In genomic region chr12:123390415-123391093, GRCh38 we compare ENCODE assay signal across 8 cellular contexts. TPM values are rescaled to one million over a fixed set of nuclear protein-coding genes. Genes with fewer than 3 reads are reported as not detected.
DNase-seq lines count a peak whose midpoint lies in the region; ATAC-seq lines count a peak whose summit lies in the region.

No MANE protein-coding gene starts in this region.

- H3K27me3 ChIP-seq in GM23248 (replicated peaks; ENCODE audit: insufficient read depth) (no peaks in the 10 kb centered on the region), right cardiac atrium (ENCODE audit: control insufficient read depth, insufficient read depth) (no peaks in the 10 kb centered on the region), skeletal muscle tissue (ENCODE audit: control insufficient read depth in 3 of 3, insufficient read depth in 3 of 3, low read length in 3 of 3) (no peaks in the 10 kb centered on the region)

- H3K4me3 ChIP-seq in GM23248 (peak overlapping the region; percentile 80), right cardiac atrium (ENCODE audit: low read length) (peak overlapping the region; percentile 98), skeletal muscle tissue (ENCODE audit: low read length in 3 of 3) (peak overlapping the region; percentile 65 to 75 (median 74))

- no peak for ATAC-seq in activated T-helper 17 cell treated with anti-CD3 and anti-CD28 coated beads, Interleukin-2, amount 50 U/mL, for 72 hours (replicated peaks)
- no peak for ATAC-seq in right cardiac atrium
- ATAC-seq in HG02973 (IDR thresholded peaks at IDR 0.05; ENCODE audit: unreplicated experiment), result no peak

- WGBS in GM23248 (ENCODE audit: low coverage in 1 of 2, low lambda C conversion rate in 2 of 2, missing lambda C conversion rate in 2 of 2), 2 experiments, result 5 to 8% methylated on average over 15 of the region's 15 CpGs
- WGBS in right cardiac atrium, result 39% methylated on average over 15 of the region's 15 CpGs

- no peaks in the 10 kb centered on the region for H3K9me3 ChIP-seq in GM23248 (ENCODE audit: low read depth)
- no peaks in the 10 kb centered on the region for H3K9me3 ChIP-seq in right cardiac atrium (ENCODE audit: control insufficient read depth, low read length)
- H3K9me3 ChIP-seq in skeletal muscle tissue (ENCODE audit: control insufficient read depth in 3 of 3, low read length in 3 of 3), result no peaks in the 10 kb centered on the region

- H3K27ac ChIP-seq in GM23248, result peak overlapping the region; percentile 67
- peak overlapping the region; percentile 70 for H3K27ac ChIP-seq in right cardiac atrium (ENCODE audit: low read length)
- peak overlapping the region; percentile 89 for H3K27ac ChIP-seq in skeletal muscle tissue (ENCODE audit: low read depth, low read length)

- peaks cover 58% of the 10 kb centered on the region for H3K36me3 Mint-ChIP-seq in activated T-helper 17 cell treated with anti-CD3 and anti-CD28 coated beads, Interleukin-2, amount 50 U/mL, for 72 hours (ENCODE audit: low read depth)

- peak overlapping the region; percentile 90 for H3K9ac ChIP-seq in GM23248
- peak overlapping the region; percentile 76 to 91 (median 81) for H3K9ac ChIP-seq in skeletal muscle tissue (ENCODE audit: low read depth in 1 of 3, low read length in 3 of 3)

- peaks cover 16% of the 10 kb centered on the region for H3K4me1 Mint-ChIP-seq in activated T-helper 17 cell treated with anti-CD3 and anti-CD28 coated beads, Interleukin-2, amount 50 U/mL, for 72 hours

- in situ Hi-C loops in GM23248 (cut with MboI), result no loop called here

- intact Hi-C loops in right cardiac atrium (cut with DNase I), result no loop called here

- H3K9me3 Mint-ChIP-seq in activated T-helper 17 cell treated with anti-CD3 and anti-CD28 coated beads, Interleukin-2, amount 50 U/mL, for 72 hours, result no peaks in the 10 kb centered on the region

- H3K36me3 ChIP-seq in GM23248 (ENCODE audit: low read depth) (peaks cover 48% of the 10 kb centered on the region), skeletal muscle tissue (ENCODE audit: control insufficient read depth in 3 of 3, insufficient read depth in 3 of 3, low read length in 3 of 3) (peaks cover 30 to 36% (median 34%) of the 10 kb centered on the region in 3 donors)

- H3F3A ChIP-seq in GM23248 (ENCODE audit: insufficient read depth), result peaks cover 45% of the 10 kb centered on the region

- H3K4me2 ChIP-seq in GM23248 (ENCODE audit: unreplicated experiment), result peak overlapping the region; percentile 99

- H2AFZ ChIP-seq in GM23248, result no peak overlapping the region

- H3K4me1 ChIP-seq in GM23248 (ENCODE audit: insufficient read depth) (peaks cover 31% of the 10 kb centered on the region), right cardiac atrium (ENCODE audit: control insufficient read depth, insufficient read depth, low read length) (peaks cover 9% of the 10 kb centered on the region), skeletal muscle tissue (ENCODE audit: control insufficient read depth in 3 of 3, insufficient read depth in 3 of 3, low read length in 3 of 3) (peaks cover 34 to 52% (median 38%) of the 10 kb centered on the region in 3 donors)

- H3K4me3 Mint-ChIP-seq in activated T-helper 17 cell treated with anti-CD3 and anti-CD28 coated beads, Interleukin-2, amount 50 U/mL, for 72 hours, result peak overlapping the region; percentile 82

- no peaks in the 10 kb centered on the region for H4K20me1 ChIP-seq in GM23248 (ENCODE audit: insufficient read depth)

- peak overlapping the region; percentile 72 for H3K27ac Mint-ChIP-seq in activated T-helper 17 cell treated with anti-CD3 and anti-CD28 coated beads, Interleukin-2, amount 50 U/mL, for 72 hours

- H3K27me3 Mint-ChIP-seq in activated T-helper 17 cell treated with anti-CD3 and anti-CD28 coated beads, Interleukin-2, amount 50 U/mL, for 72 hours, result no peaks in the 10 kb centered on the region

- no peaks in the 10 kb centered on the region for H3K9me2 ChIP-seq in GM23248 (ENCODE audit: insufficient read depth)

- peaks cover 90% of the 10 kb centered on the region for H3K79me2 ChIP-seq in GM23248 (ENCODE audit: insufficient read depth)

- DNase-seq in GM23248 (peak; percentile 36), right cardiac atrium (no peak), DMS 273 (lab: John Stamatoyannopoulos, UW; ENCODE audit: unreplicated experiment) (no peak), foreskin melanocyte (no peak), epidermal melanocyte (ENCODE audit: insufficient read length, low spot score) (no peak)

RNA-seq across cellular contexts. Expression of gene KMT5A, which starts 6.6 kb away (rescaled TPM):
- 53.6 and 78.6 TPM in 2 replicates for total RNA-seq in GM23248 (2014; rRNA removed; shearing (Covaris generic))
- polyA plus RNA-seq in GM23248 (2016; fragmentation: Nextera tagmentation; extraction: Ambion mirVana), result 20.6 and 21.3 TPM in 2 replicates
- 10 to 100 TPM; 48.9 to 67.2 TPM for total RNA-seq in activated T-helper 17 cell treated with anti-CD3 and anti-CD28 coated beads, Interleukin-2, amount 50 U/mL, for 72 hours
- total RNA-seq in right cardiac atrium, result 10 to 100 TPM; 19.8 to 26.8 (median 22.6) TPM
- 15.1 TPM for polyA plus RNA-seq in right cardiac atrium
- total RNA-seq in skeletal muscle tissue, result 19.3 TPM

RNA-seq across cellular contexts. Expression of gene SBNO1, which starts 25.9 kb away (rescaled TPM):
- 17.6 and 19.1 TPM in 2 replicates for total RNA-seq in GM23248 (2014; rRNA removed; shearing (Covaris generic))
- 22.4 and 23.6 TPM in 2 replicates for polyA plus RNA-seq in GM23248 (2016; fragmentation: Nextera tagmentation; extraction: Ambion mirVana)
- 10 to 100 TPM; 59.8 to 64.0 TPM for total RNA-seq in activated T-helper 17 cell treated with anti-CD3 and anti-CD28 coated beads, Interleukin-2, amount 50 U/mL, for 72 hours
- 10 to 100 TPM; 22.3 to 28.7 (median 26.8) TPM for total RNA-seq in right cardiac atrium
- polyA plus RNA-seq in right cardiac atrium, result 5.7 TPM
- total RNA-seq in skeletal muscle tissue, result 11.5 TPM

RNA-seq across cellular contexts. Expression of gene RILPL2, which starts 45.9 kb away (rescaled TPM):
- total RNA-seq in GM23248 (2014; rRNA removed; shearing (Covaris generic)), result 2.5 and 2.8 TPM in 2 replicates
- 4.1 and 4.4 TPM in 2 replicates for polyA plus RNA-seq in GM23248 (2016; fragmentation: Nextera tagmentation; extraction: Ambion mirVana)
- total RNA-seq in activated T-helper 17 cell treated with anti-CD3 and anti-CD28 coated beads, Interleukin-2, amount 50 U/mL, for 72 hours, result 10 to 100 TPM; 12.3 to 12.6 TPM
- total RNA-seq in right cardiac atrium, result 1 to 10 TPM; 3.4 to 4.0 (median 3.8) TPM
- 4.3 TPM for polyA plus RNA-seq in right cardiac atrium
- 1.0 TPM for total RNA-seq in skeletal muscle tissue
